8 cellular contexts compared by ENCODE assay signal in the genomic region with DNA sequence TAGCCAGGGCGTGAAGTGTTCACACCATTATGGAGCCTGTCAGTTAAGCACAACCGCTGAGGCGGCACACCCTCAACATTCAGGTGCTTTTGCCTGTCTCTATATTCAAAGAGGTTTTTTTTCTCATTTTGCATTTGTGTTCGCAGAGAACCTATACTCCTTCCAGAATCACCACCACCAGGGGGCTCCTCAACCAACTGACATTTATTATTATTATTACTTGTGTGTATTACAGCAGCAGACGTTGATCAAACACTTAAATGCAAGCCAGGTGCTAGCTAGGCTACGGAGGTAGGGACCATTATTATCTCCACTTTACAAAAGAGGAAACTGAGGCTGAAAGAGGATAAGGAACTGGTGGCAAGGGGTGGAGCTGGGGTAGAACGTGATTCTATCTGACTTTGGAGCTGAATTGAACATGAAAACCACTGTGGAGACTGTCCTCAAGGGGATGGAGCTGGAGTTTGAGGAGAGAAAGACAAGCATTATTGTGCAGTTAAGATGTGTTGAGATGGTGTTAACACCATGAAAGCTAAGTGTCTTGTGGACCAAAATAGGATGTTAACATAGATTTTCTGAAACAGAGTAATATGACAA.
DNase-seq lines count a peak whose midpoint lies in the region; ATAC-seq and TF ChIP-seq lines count a peak whose summit lies in the region.

No MANE protein-coding gene starts in this region.

- H3K27me3 Mint-ChIP-seq in natural killer cell (ENCODE audit: low read depth in 2 of 2), result no peaks in the 10 kb centered on the region

- H3K36me3 ChIP-seq in RWPE2 (ENCODE audit: low read depth), result no peaks in the 10 kb centered on the region

- H3K27me3 ChIP-seq in RWPE2 (ENCODE audit: insufficient read depth, poor library complexity, severe bottlenecking), result no peaks in the 10 kb centered on the region

- H3K9me3 ChIP-seq in RWPE2 (ENCODE audit: severe bottlenecking), result no peaks in the 10 kb centered on the region

- intact Hi-C loops in natural killer cell (cut with micrococcal nuclease), result loop anchor here (2.0 kb wide), 2 partner anchors 521 to 725 kb away; no protein-coding TSS in a partner anchor

- no peak overlapping the region for H3K4me3 ChIP-seq in RWPE2 (ENCODE audit: severe bottlenecking)

- no peaks in the 10 kb centered on the region for H3K36me3 Mint-ChIP-seq in natural killer cell

- peak; percentile 3 for DNase-seq in stimulated activated CD4-positive, alpha-beta T cell treated with anti-CD3 and anti-CD28 coated beads, Interleukin-12 subunit alpha, Interleukin-12 subunit beta, amount 100 ng/mL, for 4 hours
- no peak for DNase-seq in stimulated activated CD4-positive, alpha-beta T cell treated with anti-CD3 and anti-CD28 coated beads, Interleukin-1b, Interleukin-23, amount 100 ng/mL, for 48 hours
- DNase-seq in RWPE2 (ENCODE audit: low spot score) (no peak), fibroblast of the conjunctiva (ENCODE audit: low read depth) (peak; percentile 23), GF-D8 (lab: John Stamatoyannopoulos, UW) (no peak), natural killer cell (no peak), mesenteric fat pad (ENCODE audit: low spot score) (no peak)
- peak; percentile 39 for DNase-seq in stimulated activated CD8-positive, alpha-beta memory T cell treated with anti-CD3 and anti-CD28 coated beads, Interleukin-4, amount 100 ng/mL, for 48 hours

- no peak for ATAC-seq in RWPE2 (ENCODE audit: low read depth)
- ATAC-seq in natural killer cell, result no peak

- no peak overlapping the region for H3K27ac ChIP-seq in RWPE2 (ENCODE audit: poor library complexity, severe bottlenecking)

- H3K4me3 Mint-ChIP-seq in natural killer cell, result no peak overlapping the region

- H3K4me1 Mint-ChIP-seq in natural killer cell, result no peaks in the 10 kb centered on the region

- peak; percentile 53 for TF ChIP-seq CTCF in RWPE2 (IDR thresholded peaks at IDR 0.05; ENCODE audit: poor library complexity, severe bottlenecking)
- TF ChIP-seq CTCF in natural killer cell (IDR thresholded peaks at IDR 0.05), result no peak

- H3K4me1 ChIP-seq in RWPE2 (ENCODE audit: insufficient read depth, poor library complexity, severe bottlenecking), result no peaks in the 10 kb centered on the region

- H3K27ac Mint-ChIP-seq in natural killer cell, result no peak overlapping the region

- no peaks in the 10 kb centered on the region for H3K9me3 Mint-ChIP-seq in natural killer cell

Comparison
In these comparisons a context has a peak if more than half of its experiments do, and no peak if none do; other contexts are left out.
1. DNase-seq: peak in stimulated activated CD4-positive, alpha-beta T cell treated with anti-CD3 and anti-CD28 coated beads, Interleukin-12 subunit alpha, Interleukin-12 subunit beta, amount 100 ng/mL, for 4 hours (single experiment), fibroblast of the conjunctiva (single experiment) and stimulated activated CD8-positive, alpha-beta memory T cell treated with anti-CD3 and anti-CD28 coated beads, Interleukin-4, amount 100 ng/mL, for 48 hours (single experiment); none in stimulated activated CD4-positive, alpha-beta T cell treated with anti-CD3 and anti-CD28 coated beads, Interleukin-1b, Interleukin-23, amount 100 ng/mL, for 48 hours (single experiment), RWPE2 (single experiment), GF-D8 (single experiment), natural killer cell (single experiment) and mesenteric fat pad (single experiment).